In the genomic region with DNA sequence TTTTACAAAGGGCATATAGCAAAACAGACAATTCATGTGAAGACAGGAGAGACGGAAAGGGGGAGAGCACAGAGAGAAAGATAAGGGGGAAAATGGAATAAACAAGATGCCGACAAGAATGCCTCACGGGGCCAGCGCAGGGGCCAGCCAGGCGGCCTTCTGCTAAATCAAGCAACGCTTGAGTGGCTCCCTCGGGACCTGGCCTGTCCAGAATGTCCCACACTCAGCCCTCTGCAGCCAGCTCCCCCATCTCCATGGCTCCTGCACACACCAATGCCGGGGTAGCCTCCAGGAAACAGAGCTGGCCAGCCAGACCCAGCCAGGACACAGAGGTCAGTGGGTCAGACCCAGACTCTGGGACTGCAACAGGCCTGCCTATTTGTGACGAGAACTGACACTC, we compare ENCODE assay signal across 11 cellular contexts.
DNase-seq lines count a peak whose midpoint lies in the region; ATAC-seq and TF ChIP-seq lines count a peak whose summit lies in the region.
"Had no signal": no experiment of that assay in that cellular context is flagged by ENCODE, and none has a peak within 500 bp of the region (broad histone marks: within the 10 kb centered on the region; RNA-seq: fewer than 3 reads in every experiment).

No MANE protein-coding gene starts in this region.

- H3K27me3 ChIP-seq in right cardiac atrium (ENCODE audit: control insufficient read depth, insufficient read depth): no peaks in the 10 kb centered on the region
- no peaks in the 10 kb centered on the region for H3K27me3 ChIP-seq in parathyroid adenoma (ENCODE audit: control insufficient read depth, insufficient read depth, low read length)
- no peaks in the 10 kb centered on the region for H3K27me3 ChIP-seq in aorta (ENCODE audit: control insufficient read depth in 1 of 2, insufficient read depth in 2 of 2, low read length in 1 of 2)
- H3K27me3 ChIP-seq: testis had no signal

- DNase-seq in Right ventricle myocardium inferior (ENCODE audit: missing footprints): peak; percentile 83
- no peak for DNase-seq in cardiac septum (ENCODE audit: low spot score)
- DNase-seq in right cardiac atrium: peak; percentile 90 to 95 (median 94)
- DNase-seq in aorta: peak; percentile 77 to 85
- DNase-seq: activated CD4-positive, alpha-beta T cell treated with anti-CD3 and anti-CD28 coated beads, Interleukin-2, amount 50 U/mL, for 4 hours; testis had no signal

- no peak overlapping the region for H3K4me2 ChIP-seq in parathyroid adenoma (ENCODE audit: low read length)

- H3K9me3 ChIP-seq in right cardiac atrium (ENCODE audit: control insufficient read depth, low read length) (no peaks in the 10 kb centered on the region), parathyroid adenoma (ENCODE audit: control insufficient read depth, low read length) (no peaks in the 10 kb centered on the region), aorta (ENCODE audit: control insufficient read depth, low read length) (no peaks in the 10 kb centered on the region)
- H3K9me3 ChIP-seq: testis had no signal

- intact Hi-C loops in Right ventricle myocardium inferior (cut with DNase I) (no loop called here), cardiac septum (cut with DNase I) (no loop called here), right cardiac atrium (cut with DNase I) (no loop called here), aorta (cut with DNase I) (no loop called here)

- H3K4me3 ChIP-seq in right cardiac atrium (ENCODE audit: low read length) (no peak overlapping the region), parathyroid adenoma (ENCODE audit: low read depth, low read length) (no peak overlapping the region), aorta (ENCODE audit: low read length in 2 of 2) (no peak overlapping the region)
- H3K4me3 ChIP-seq: GM12878, testis had no signal

- H3K36me3 ChIP-seq in parathyroid adenoma (ENCODE audit: control insufficient read depth, insufficient read depth, low read length) (no peaks in the 10 kb centered on the region), aorta (ENCODE audit: control insufficient read depth in 1 of 2, insufficient read depth in 2 of 2, low read length in 1 of 2) (no peaks in the 10 kb centered on the region)

- H3K27ac ChIP-seq in right cardiac atrium (ENCODE audit: low read length) (peak overlapping the region; percentile 3), parathyroid adenoma (peak overlapping the region; percentile 49), aorta (ENCODE audit: low read depth in 1 of 2, low read length in 2 of 2) (no peak overlapping the region)
- H3K27ac ChIP-seq: testis had no signal

- H2AFZ ChIP-seq in parathyroid adenoma: peak overlapping the region; percentile 58

- no peak for TF ChIP-seq CTCF in parathyroid adenoma (IDR thresholded peaks at IDR 0.05)

- H3K4me1 ChIP-seq in right cardiac atrium (ENCODE audit: control insufficient read depth, insufficient read depth, low read length): peaks cover 2% of the 10 kb centered on the region
- no peaks in the 10 kb centered on the region for H3K4me1 ChIP-seq in parathyroid adenoma
- no peaks in the 10 kb centered on the region for H3K4me1 ChIP-seq in aorta (ENCODE audit: control insufficient read depth in 1 of 2, insufficient read depth in 2 of 2, low read length in 2 of 2)

- no peaks in the 10 kb centered on the region for H3K79me2 ChIP-seq in parathyroid adenoma

- 21% methylated on average over 9 of the region's 9 CpGs for WGBS in right cardiac atrium
- WGBS in aorta, 2 donors: 30 to 43% methylated on average over 9 of the region's 9 CpGs

- ATAC-seq in Right ventricle myocardium inferior (peak; percentile 93), right cardiac atrium (peak; percentile 93 to 95), aorta (ENCODE audit: low FRiP score) (peak; percentile 69), GM21723 (IDR thresholded peaks at IDR 0.05; ENCODE audit: unreplicated experiment) (no peak), GM18870 (IDR thresholded peaks at IDR 0.05; ENCODE audit: unreplicated experiment) (no peak), HG03139 (IDR thresholded peaks at IDR 0.05; ENCODE audit: unreplicated experiment) (no peak)
- ATAC-seq: GM12878 had no signal

- no peak overlapping the region for H3K9ac ChIP-seq in parathyroid adenoma

Comparison
In these comparisons a context has a peak if more than half of its experiments do, and no peak if none do; other contexts are left out.
1. ATAC-seq: peak in Right ventricle myocardium inferior (single experiment), right cardiac atrium (2 of 2) and aorta (single experiment); none in GM21723 (single experiment), GM18870 (single experiment) and HG03139 (single experiment).
2. H3K27ac ChIP-seq: peak in right cardiac atrium (single experiment) and parathyroid adenoma (single experiment); none in aorta (0 of 2).